22 cellular contexts compared by ENCODE assay signal in genomic region chr11:25317221-25317620, GRCh38.
"Had no signal": no experiment of that assay in that cellular context is flagged by ENCODE, and none has a peak within 500 bp of the region (broad histone marks: within the 10 kb centered on the region; RNA-seq: fewer than 3 reads in every experiment).

No MANE protein-coding gene starts in this region.

- H3K4me1 ChIP-seq: ascending aorta, heart right ventricle, left ventricle myocardium inferior, right atrium auricular region, suprapubic skin, tibial artery, upper lobe of right lung had no signal

- H3K36me3 ChIP-seq: ascending aorta, heart right ventricle, left ventricle myocardium inferior, right atrium auricular region, suprapubic skin, tibial artery, upper lobe of right lung had no signal

- H3K4me2 ChIP-seq: smooth muscle cell had no signal

- H3K27me3 ChIP-seq: ascending aorta, heart right ventricle, right atrium auricular region, suprapubic skin, tibial artery, upper lobe of right lung had no signal

- ATAC-seq: activated CD4-positive, alpha-beta T cell treated with anti-CD3 and anti-CD28 coated beads for 36 hours; effector memory CD8-positive, alpha-beta T cell; heart right ventricle; mucosa of descending colon; natural killer cell treated with Interleukin-12 subunit alpha and Interleukin-12 subunit beta and Interleukin-15 and Interleukin-18, amount 100 ng/mL, for 72 hours; stimulated activated naive B cell treated with anti-CD40 and anti-IgM and Interleukin-4, amounts not matched to agents 10 μg/mL and 1 μg/mL and 100 μg/mL, for 72 hours; upper lobe of right lung had no signal

- DNase-seq: activated CD4-positive, alpha-beta T cell treated with anti-CD3 and anti-CD28 coated beads for 36 hours; activated CD4-positive, CD25-positive, alpha-beta regulatory T cell; activated CD8-positive, alpha-beta memory T cell treated with anti-CD3 and anti-CD28 coated beads for 24 hours; activated effector memory CD4-positive, alpha-beta T cell treated with anti-CD3 and anti-CD28 coated beads, Interleukin-2, amount 50 U/mL, for 16 hours; activated naive CD4-positive, alpha-beta T cell treated with anti-CD3 and anti-CD28 coated beads for 36 hours; activated naive CD8-positive, alpha-beta T cell treated with anti-CD3 and anti-CD28 coated beads for 36 hours; cortex of kidney; effector memory CD8-positive, alpha-beta T cell; foreskin melanocyte; heart right ventricle; left ventricle myocardium inferior; mucosa of descending colon; stimulated activated CD4-positive, alpha-beta T cell treated with anti-CD3 and anti-CD28 coated beads, Interleukin-2, amount 100 ng/mL, for 24 hours; stimulated activated naive B cell treated with anti-CD40 and anti-IgM and Interleukin-4, amounts not matched to agents 10 μg/mL and 1 μg/mL and 100 μg/mL, for 72 hours; tibial artery; upper lobe of right lung had no signal

- H3K4me3 ChIP-seq: ascending aorta, heart right ventricle, left ventricle myocardium inferior, lung, mucosa of descending colon, right atrium auricular region, smooth muscle cell, suprapubic skin, tibial artery, upper lobe of right lung had no signal

- H3K9me3 ChIP-seq: ascending aorta, heart right ventricle, left ventricle myocardium inferior, mucosa of descending colon, right atrium auricular region, suprapubic skin, tibial artery, upper lobe of right lung had no signal

- H3K27ac ChIP-seq: ascending aorta, heart right ventricle, left ventricle myocardium inferior, right atrium auricular region, suprapubic skin, tibial artery, upper lobe of right lung had no signal
